In genomic region chr21:28227881-28228623, GRCh38 we compare ENCODE assay signal across 25 cellular contexts.
DNase-seq lines count a peak whose midpoint lies in the region; TF ChIP-seq lines count a peak whose summit lies in the region.
"Had no signal": no experiment of that assay in that cellular context is flagged by ENCODE, and none has a peak within 500 bp of the region (broad histone marks: within the 10 kb centered on the region; RNA-seq: fewer than 3 reads in every experiment).

No MANE protein-coding gene starts in this region.

- H3K27me3 Mint-ChIP-seq in nephron (ENCODE audit: low read depth), result no peaks in the 10 kb centered on the region
- no peaks in the 10 kb centered on the region for H3K27me3 Mint-ChIP-seq in Caco-2 (ENCODE audit: insufficient read depth, unreplicated experiment)
- H3K27me3 Mint-ChIP-seq: activated CD4-positive, alpha-beta T cell treated with anti-CD3 and anti-CD28 coated beads, Interleukin-2, amount 10 ng/mL, durations not matched to agents 7 days and 5 days had no signal

- H3K27ac Mint-ChIP-seq in nephron (peak overlapping the region; percentile 40 to 96 (median 96)), Caco-2 (ENCODE audit: unreplicated experiment) (no peak overlapping the region)
- H3K27ac Mint-ChIP-seq: activated CD4-positive, alpha-beta T cell treated with anti-CD3 and anti-CD28 coated beads, Interleukin-2, amount 10 ng/mL, durations not matched to agents 7 days and 5 days had no signal

- H3K27ac ChIP-seq in SJCRH30, result no peak overlapping the region
- H3K27ac ChIP-seq: ovary, sigmoid colon, tibial nerve had no signal

- H3K36me3 ChIP-seq in Caco-2 (ENCODE audit: control insufficient read depth, insufficient read depth, low read length) (no peaks in the 10 kb centered on the region), SJCRH30 (no peaks in the 10 kb centered on the region)
- H3K36me3 ChIP-seq: ovary, sigmoid colon, tibial nerve had no signal

- DNase-seq in EH (ENCODE audit: low read depth), result peak; percentile 41
- DNase-seq in MV-4-11 (lab: John Stamatoyannopoulos, UW), result peak; percentile 64
- DNase-seq in epithelial cell of esophagus (ENCODE audit: low read depth), result peak; percentile 18
- DNase-seq in posterior vena cava (ENCODE audit: low spot score), result no peak
- no peak for DNase-seq in Caco-2
- no peak for DNase-seq in stimulated activated CD4-positive, alpha-beta T cell treated with anti-CD3 and anti-CD28 coated beads, Interleukin-4, amount 100 ng/mL, for 24 hours
- no peak for DNase-seq in SJCRH30
- DNase-seq: activated CD4-positive, alpha-beta T cell treated with anti-CD3 and anti-CD28 coated beads, Interleukin-2, amount 10 ng/mL, durations not matched to agents 7 days and 5 days; activated CD8-positive, alpha-beta memory T cell treated with anti-CD3 and anti-CD28 coated beads, Interleukin-2, amount 50 U/mL, for 48 hours; activated effector memory CD4-positive, alpha-beta T cell treated with anti-CD3 and anti-CD28 coated beads, Interleukin-2, amount 50 U/mL, for 16 hours; amniotic stem cell; caudate nucleus; COR-L47; effector CD8-positive, alpha-beta T cell; hippocampal formation; NCI-H1417 treated with DMSO at 0.1 percent for 48 hours; NCI-H2171; NCI-H748 treated with DMSO at 0.1 percent for 48 hours; ovary; sigmoid colon; stimulated activated CD4-positive, alpha-beta T cell treated with anti-CD3 and anti-CD28 coated beads, Interleukin-1b, Interleukin-23, amount 100 ng/mL, for 48 hours; stimulated activated naive CD8-positive, alpha-beta T cell treated with anti-CD3 and anti-CD28 coated beads, Interleukin-15, Interleukin-2, amounts not matched to agents 100 U/mL and 50 U/mL, for 24 hours had no signal

- no peaks in the 10 kb centered on the region for H3K27me3 ChIP-seq in Caco-2 (replicated peaks; ENCODE audit: control insufficient read depth, insufficient read depth, low read length)
- H3K27me3 ChIP-seq in SJCRH30, result no peaks in the 10 kb centered on the region
- H3K27me3 ChIP-seq: ovary, sigmoid colon, tibial nerve had no signal

- H3K4me3 ChIP-seq in epithelial cell of esophagus (ENCODE audit: low read length) (no peak overlapping the region), Caco-2 (ENCODE audit: low read depth, low read length) (no peak overlapping the region), SJCRH30 (no peak overlapping the region)
- H3K4me3 ChIP-seq: lung, ovary, sigmoid colon, tibial nerve had no signal

- BruUV-seq in Caco-2 (replicated peaks; lab: Mats Ljungman, UMichigan), result no TSS peak

- H3K36me3 Mint-ChIP-seq in nephron (ENCODE audit: low read depth) (no peaks in the 10 kb centered on the region), Caco-2 (ENCODE audit: insufficient read depth, unreplicated experiment) (no peaks in the 10 kb centered on the region)

- H3K9me3 ChIP-seq in Caco-2, result no peaks in the 10 kb centered on the region
- H3K9me3 ChIP-seq in SJCRH30 (replicated peaks), result no peaks in the 10 kb centered on the region
- H3K9me3 ChIP-seq: ovary, sigmoid colon, tibial nerve had no signal

- H3K9me3 Mint-ChIP-seq in nephron, result no peaks in the 10 kb centered on the region
- H3K9me3 Mint-ChIP-seq in Caco-2 (ENCODE audit: unreplicated experiment), result no peaks in the 10 kb centered on the region
- H3K9me3 Mint-ChIP-seq: activated CD4-positive, alpha-beta T cell treated with anti-CD3 and anti-CD28 coated beads, Interleukin-2, amount 10 ng/mL, durations not matched to agents 7 days and 5 days had no signal

- TF ChIP-seq CTCF in epithelial cell of esophagus (IDR thresholded peaks at IDR 0.05; ENCODE audit: insufficient read depth, low read depth, low read length, missing control alignments) (no peak), nephron (IDR thresholded peaks at IDR 0.05; ENCODE audit: unreplicated experiment in 3 of 3) (no peak), Caco-2 (IDR thresholded peaks at IDR 0.05; ENCODE audit: insufficient read depth in 1 of 2, low read depth in 1 of 2, low read length in 1 of 2, severe bottlenecking in 1 of 2, unreplicated experiment in 1 of 2) (no peak)

- intact Hi-C loops in posterior vena cava (cut with DNase I) (no loop called here), Caco-2 (cut with micrococcal nuclease; ENCODE audit: unreplicated experiment) (no loop called here)

- H3K4me1 ChIP-seq in Caco-2 (peaks cover 4% of the 10 kb centered on the region; the same call in 1 of the 2 replicates), SJCRH30 (no peaks in the 10 kb centered on the region)

- CTCF ChIA-PET in Caco-2 (lab: Charles Lee), result no interaction called here

- H3K4me1 Mint-ChIP-seq in nephron (peaks cover 34% of the 10 kb centered on the region), Caco-2 (ENCODE audit: low read depth, unreplicated experiment) (no peaks in the 10 kb centered on the region)
- H3K4me1 Mint-ChIP-seq: activated CD4-positive, alpha-beta T cell treated with anti-CD3 and anti-CD28 coated beads, Interleukin-2, amount 10 ng/mL, durations not matched to agents 7 days and 5 days had no signal

- POLR2A ChIA-PET in Caco-2 (lab: Charles Lee), result no interaction called here

- H3K4me3 Mint-ChIP-seq in nephron (peak overlapping the region in 2 of 3 experiments; percentile 15 to 24), Caco-2 (ENCODE audit: unreplicated experiment) (no peak overlapping the region)
- H3K4me3 Mint-ChIP-seq: activated CD4-positive, alpha-beta T cell treated with anti-CD3 and anti-CD28 coated beads, Interleukin-2, amount 10 ng/mL, durations not matched to agents 7 days and 5 days had no signal

Comparison
In these comparisons a context has a peak if more than half of its experiments do, and no peak if none do; other contexts are left out.
1. DNase-seq: peak in EH (single experiment), MV-4-11 (single experiment) and epithelial cell of esophagus (single experiment); none in posterior vena cava (single experiment), Caco-2 (0 of 2), stimulated activated CD4-positive, alpha-beta T cell treated with anti-CD3 and anti-CD28 coated beads, Interleukin-4, amount 100 ng/mL, for 24 hours (single experiment) and SJCRH30 (0 of 2).